ENCODE assay signal across 11 cellular contexts in genomic region chr2:160376576-160376975, GRCh38.
DNase-seq lines count a peak whose midpoint lies in the region; TF ChIP-seq lines count a peak whose summit lies in the region.
"Had no signal": no experiment of that assay in that cellular context is flagged by ENCODE, and none has a peak within 500 bp of the region (broad histone marks: within the 10 kb centered on the region; RNA-seq: fewer than 3 reads in every experiment).

No MANE protein-coding gene starts in this region.

- 0 out of 2 replicates have a peak, but pooled peaks cover 3% of the 10 kb centered on the region for H3K36me3 ChIP-seq in Loucy (ENCODE audit: insufficient read depth, low read length)
- H3K36me3 ChIP-seq: WERI-Rb-1 had no signal

- H2AFZ ChIP-seq in Loucy (ENCODE audit: low read length): no peak overlapping the region
- H2AFZ ChIP-seq: PC-9 had no signal

- H3K36me3 Mint-ChIP-seq in type B pancreatic cell: peaks cover 10% of the 10 kb centered on the region

- peaks cover 6% of the 10 kb centered on the region; the same call in 1 of the 2 replicates for H3F3A ChIP-seq in Loucy (ENCODE audit: low read depth)

- peaks cover 76% of the 10 kb centered on the region for H3K4me1 ChIP-seq in Loucy (ENCODE audit: insufficient read depth, low read length, poor library complexity, severe bottlenecking)

- no peak overlapping the region for H3K9ac ChIP-seq in Loucy (ENCODE audit: low read depth, low read length, poor library complexity, severe bottlenecking)

- H3K27ac Mint-ChIP-seq in type B pancreatic cell: peak overlapping the region; percentile 92

- H3K4me2 ChIP-seq in Loucy (ENCODE audit: low read depth, low read length, poor library complexity, severe bottlenecking): peak overlapping the region; percentile 48
- H3K4me2 ChIP-seq: PC-9 had no signal

- DNase-seq in choroid plexus epithelial cell (ENCODE audit: low read depth) (peak; percentile 77), kidney tubule cell (ENCODE audit: low spot score) (peak; percentile 38), type B pancreatic cell (ENCODE audit: extremely low spot score, unreplicated experiment) (no peak), HuH-7 (ENCODE audit: low spot score) (no peak), HT-29 (ENCODE audit: low spot score) (no peak), NCI-H510A (lab: John Stamatoyannopoulos, UW) (no peak)
- DNase-seq in stimulated activated naive CD4-positive, alpha-beta T cell treated with Interleukin-2 at 50 U/mL for 16 hours (lab: John Stamatoyannopoulos, UW): no peak
- DNase-seq: cortex of kidney, PC-9, WERI-Rb-1 had no signal

- H3K27me3 ChIP-seq in Loucy (ENCODE audit: insufficient read depth, low read length, poor library complexity, severe bottlenecking): no peaks in the 10 kb centered on the region

- H3K4me3 ChIP-seq in Loucy (ENCODE audit: low read length, poor library complexity, severe bottlenecking) (no peak overlapping the region), choroid plexus epithelial cell (ENCODE audit: low read depth, low read length) (no peak overlapping the region)
- H3K4me3 ChIP-seq: PC-9 had no signal

- H3K4me3 Mint-ChIP-seq in type B pancreatic cell: no peak overlapping the region

- no peaks in the 10 kb centered on the region for H3K9me2 ChIP-seq in Loucy (replicated peaks; ENCODE audit: low read depth, low read length)

- H3K4me1 Mint-ChIP-seq in type B pancreatic cell (ENCODE audit: unreplicated experiment): peaks cover 56% of the 10 kb centered on the region

- no peaks in the 10 kb centered on the region for H3K9me3 ChIP-seq in Loucy (ENCODE audit: insufficient read depth, low read depth, low read length)

- TF ChIP-seq CTCF in Loucy (conservative IDR thresholded peaks at IDR 0.05; ENCODE audit: low read length): no peak
- TF ChIP-seq CTCF in choroid plexus epithelial cell (conservative IDR thresholded peaks at IDR 0.05; ENCODE audit: low read depth, low read length): no peak
- no peak for TF ChIP-seq CTCF in type B pancreatic cell (conservative IDR thresholded peaks at IDR 0.05)

- peaks cover 94% of the 10 kb centered on the region for H3K79me2 ChIP-seq in Loucy (ENCODE audit: insufficient read depth, low read length)

- no peaks in the 10 kb centered on the region for H3K9me3 Mint-ChIP-seq in type B pancreatic cell

- H3K27me3 Mint-ChIP-seq in type B pancreatic cell: no peaks in the 10 kb centered on the region

- peaks cover 48% of the 10 kb centered on the region for H4K20me1 ChIP-seq in Loucy (ENCODE audit: insufficient read depth, low read length, poor library complexity, severe bottlenecking)

Comparison
In these comparisons a context has a peak if more than half of its experiments do, and no peak if none do; other contexts are left out.
1. DNase-seq: peak in choroid plexus epithelial cell (single experiment) and kidney tubule cell (single experiment); none in type B pancreatic cell (single experiment), HuH-7 (single experiment), HT-29 (single experiment), stimulated activated naive CD4-positive, alpha-beta T cell treated with Interleukin-2 at 50 U/mL for 16 hours (single experiment) and NCI-H510A (single experiment).